In genomic region chr6:64712606-64713005, GRCh38 we compare ENCODE assay signal across 15 cellular contexts.
A peak's percentile ranks its signal among the peaks of the same experiment; 100 is the strongest.
DNase-seq lines count a peak whose midpoint lies in the region; ATAC-seq and TF ChIP-seq lines count a peak whose summit lies in the region.
"Had no signal": no experiment of that assay in that cellular context is flagged by ENCODE, and none has a peak within 500 bp of the region (broad histone marks: within the 10 kb centered on the region; RNA-seq: fewer than 3 reads in every experiment).

No MANE protein-coding gene starts in this region.

- no peak for ATAC-seq in GM21723 (IDR thresholded peaks at IDR 0.05; ENCODE audit: unreplicated experiment)

- H3K9me2 ChIP-seq in hepatocyte (replicated peaks; ENCODE audit: insufficient read depth): no peaks in the 10 kb centered on the region

- no peak overlapping the region for H3K4me2 ChIP-seq in hepatocyte

- no peaks in the 10 kb centered on the region for H3K79me2 ChIP-seq in hepatocyte

- H3K27me3 ChIP-seq in hepatocyte (no peaks in the 10 kb centered on the region), right atrium auricular region (no peaks in the 10 kb centered on the region)

- H3K9me3 ChIP-seq in hepatocyte (ENCODE audit: low read depth) (no peaks in the 10 kb centered on the region), right atrium auricular region (no peaks in the 10 kb centered on the region)

- WGBS in hepatocyte (ENCODE audit: low lambda C conversion rate, missing lambda C conversion rate): 48% methylated on average over 2 of the region's 2 CpGs

- no peaks in the 10 kb centered on the region for H3K36me3 ChIP-seq in hepatocyte (replicated peaks; ENCODE audit: insufficient read depth, low read depth)
- H3K36me3 ChIP-seq in right atrium auricular region: no peaks in the 10 kb centered on the region

- no peaks in the 10 kb centered on the region for H4K20me1 ChIP-seq in hepatocyte (ENCODE audit: insufficient read depth, poor library complexity, severe bottlenecking)

- H2AFZ ChIP-seq in hepatocyte: peak overlapping the region; percentile 15

- H3K27ac ChIP-seq in hepatocyte (no peak overlapping the region), right atrium auricular region (no peak overlapping the region)
- H3K27ac ChIP-seq: HL-60 had no signal

- DNase-seq in amniotic epithelial cell (ENCODE audit: low read depth) (peak; percentile 83), choroid plexus epithelial cell (ENCODE audit: low read depth) (peak; percentile 70), hepatocyte (ENCODE audit: low spot score) (no peak), renal cortical epithelial cell (ENCODE audit: low read depth) (peak; percentile 59), DMS79 (lab: John Stamatoyannopoulos, UW) (no peak), right atrium auricular region (ENCODE audit: low spot score) (no peak), KBM-7 (no peak)
- DNase-seq: C1 segment of cervical spinal cord; Calu3; CD4-positive, alpha-beta T cell; DMS 273 treated with DMSO at 0.1 percent for 48 hours; HCEC 1CT; HFFc6 had no signal

- TF ChIP-seq CTCF in choroid plexus epithelial cell (conservative IDR thresholded peaks at IDR 0.05; ENCODE audit: low read depth, low read length) (no peak), hepatocyte (IDR thresholded peaks at IDR 0.05; ENCODE audit: poor library complexity) (no peak), right atrium auricular region (IDR thresholded peaks at IDR 0.05) (no peak)

- no peaks in the 10 kb centered on the region for H3K4me1 ChIP-seq in hepatocyte (ENCODE audit: insufficient read depth)
- no peaks in the 10 kb centered on the region for H3K4me1 ChIP-seq in right atrium auricular region

- in situ Hi-C loops in KBM-7 (cut with MboI; ENCODE audit: low pct_unique_long_range_greater_than_20kb, low sequenced_read_pairs): no loop called here

- H3K4me3 ChIP-seq in choroid plexus epithelial cell (ENCODE audit: low read depth, low read length) (no peak overlapping the region), hepatocyte (no peak overlapping the region), right atrium auricular region (no peak overlapping the region)

Comparison
In these comparisons a context has a peak if more than half of its experiments do, and no peak if none do; other contexts are left out.
1. DNase-seq: peak in amniotic epithelial cell (single experiment), choroid plexus epithelial cell (single experiment) and renal cortical epithelial cell (single experiment); none in hepatocyte (single experiment), DMS79 (single experiment), right atrium auricular region (single experiment) and KBM-7 (single experiment).